8 cellular contexts compared by ENCODE assay signal in the genomic region with DNA sequence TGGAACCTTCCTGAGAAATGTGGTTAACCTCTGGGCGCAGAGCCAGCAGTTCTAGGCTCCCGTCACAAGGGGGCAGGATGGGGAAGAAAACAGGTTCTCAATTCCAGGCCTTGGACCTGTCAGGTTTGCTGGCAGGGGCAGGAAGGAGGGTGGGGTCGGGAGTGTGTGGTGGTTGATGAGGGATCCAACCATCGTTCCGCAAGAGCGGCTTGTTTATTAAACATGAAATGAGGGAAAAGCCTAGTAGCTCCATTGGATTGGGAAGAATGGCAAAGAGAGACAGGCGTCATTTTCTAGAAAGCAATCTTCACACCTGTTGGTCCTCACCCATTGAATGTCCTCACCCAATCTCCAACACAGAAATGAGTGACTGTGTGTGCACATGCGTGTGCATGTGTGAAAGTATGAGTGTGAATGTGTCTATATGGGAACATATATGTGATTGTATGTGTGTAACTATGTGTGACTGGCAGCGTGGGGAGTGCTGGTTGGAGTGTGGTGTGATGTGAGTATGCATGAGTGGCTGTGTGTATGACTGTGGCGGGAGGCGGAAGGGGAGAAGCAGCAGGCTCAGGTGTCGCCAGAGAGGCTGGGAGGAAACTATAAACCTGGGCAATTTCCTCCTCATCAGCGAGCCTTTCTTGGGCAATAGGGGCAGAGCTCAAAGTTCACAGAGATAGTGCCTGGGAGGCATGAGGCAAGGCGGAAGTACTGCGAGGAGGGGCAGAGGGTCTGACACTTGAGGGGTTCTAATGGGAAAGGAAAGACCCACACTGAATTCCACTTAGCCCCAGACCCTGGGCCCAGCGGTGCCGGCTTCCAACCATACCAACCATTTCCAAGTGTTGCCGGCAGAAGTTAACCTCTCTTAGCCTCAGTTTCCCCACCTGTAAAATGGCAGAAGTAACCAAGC. TPM values are rescaled to one million over a fixed set of nuclear protein-coding genes. Genes with fewer than 3 reads are reported as not detected.
DNase-seq lines count a peak whose midpoint lies in the region; ATAC-seq, FAIRE-seq and TF ChIP-seq lines count a peak whose summit lies in the region.

No MANE protein-coding gene starts in this region.

- TF ChIP-seq CTCF in AG09309 (IDR thresholded peaks at IDR 0.05; ENCODE audit: control insufficient read depth, insufficient read depth, low read depth, low read length, missing control alignments): peak; percentile 87
- peak; percentile 71 for TF ChIP-seq CTCF in LNCAP (IDR thresholded peaks at IDR 0.05)
- TF ChIP-seq CTCF in fibroblast of villous mesenchyme (IDR thresholded peaks at IDR 0.05; ENCODE audit: insufficient read depth, low read depth, low read length): peak; percentile 88

- no peak overlapping the region for H4K91ac ChIP-seq in neuronal stem cell (ENCODE audit: low read depth, low read length, poor library complexity)

- H2AK5ac ChIP-seq in neuronal stem cell (ENCODE audit: low read depth, low read length): no peak overlapping the region

- H3K4me2 ChIP-seq in neuronal stem cell (ENCODE audit: insufficient read depth, low read length, poor library complexity, severe bottlenecking): no peak overlapping the region

- H3K27me3 Mint-ChIP-seq in activated T-helper 1 cell treated with anti-CD3 and anti-CD28 coated beads, Interleukin-12 subunit alpha, Interleukin-12 subunit beta, Interleukin-2, Interleukin-4 antibody, amounts not matched to agents 30 ng/mL and 10 ng/mL and 1 ng/mL, durations not matched to agents 14 hours and 24 hours and 36 hours (ENCODE audit: insufficient read depth): no peaks in the 10 kb centered on the region

- H3K4ac ChIP-seq in neuronal stem cell (ENCODE audit: low read length): no peak overlapping the region

- no peaks in the 10 kb centered on the region for H3K9me3 ChIP-seq in neuronal stem cell (replicated peaks in 1 of 2; ENCODE audit: control insufficient read depth in 2 of 2, insufficient read depth in 1 of 2, low read depth in 1 of 2, low read length in 2 of 2)

- H2BK15ac ChIP-seq in neuronal stem cell (ENCODE audit: low read length): no peak overlapping the region

- H3K18ac ChIP-seq in neuronal stem cell (ENCODE audit: low read length): no peak overlapping the region

- peak; percentile 5 for FAIRE-seq in RCC 7860 (lab: Jason Lieb, UNC)

- peaks cover 33% of the 10 kb centered on the region for H3K4me1 Mint-ChIP-seq in activated T-helper 1 cell treated with anti-CD3 and anti-CD28 coated beads, Interleukin-12 subunit alpha, Interleukin-12 subunit beta, Interleukin-2, Interleukin-4 antibody, amounts not matched to agents 30 ng/mL and 10 ng/mL and 1 ng/mL, durations not matched to agents 14 hours and 24 hours and 36 hours (ENCODE audit: low read depth)

- no peaks in the 10 kb centered on the region for H3K27me3 ChIP-seq in neuronal stem cell (ENCODE audit: control insufficient read depth in 3 of 3, insufficient read depth in 3 of 3, low read depth in 1 of 3, low read length in 3 of 3)

- no peaks in the 10 kb centered on the region for H3K4me1 ChIP-seq in neuronal stem cell (ENCODE audit: control insufficient read depth in 2 of 2, insufficient read depth in 1 of 2, low read depth in 1 of 2, low read length in 2 of 2)

- H3K9me3 Mint-ChIP-seq in activated T-helper 1 cell treated with anti-CD3 and anti-CD28 coated beads, Interleukin-12 subunit alpha, Interleukin-12 subunit beta, Interleukin-2, Interleukin-4 antibody, amounts not matched to agents 30 ng/mL and 10 ng/mL and 1 ng/mL, durations not matched to agents 14 hours and 24 hours and 36 hours: no peaks in the 10 kb centered on the region

- H3K9ac ChIP-seq in neuronal stem cell (ENCODE audit: low read depth, low read length, poor library complexity): no peak overlapping the region

- ATAC-seq in GM19043 (IDR thresholded peaks at IDR 0.05; ENCODE audit: low read depth, unreplicated experiment): peak; percentile 50

- no peaks in the 10 kb centered on the region for H3K36me3 Mint-ChIP-seq in activated T-helper 1 cell treated with anti-CD3 and anti-CD28 coated beads, Interleukin-12 subunit alpha, Interleukin-12 subunit beta, Interleukin-2, Interleukin-4 antibody, amounts not matched to agents 30 ng/mL and 10 ng/mL and 1 ng/mL, durations not matched to agents 14 hours and 24 hours and 36 hours (ENCODE audit: low read depth)

- H2BK120ac ChIP-seq in neuronal stem cell (ENCODE audit: low read depth, low read length): no peak overlapping the region

- intact Hi-C loops in activated T-helper 1 cell treated with anti-CD3 and anti-CD28 coated beads, Interleukin-12 subunit alpha, Interleukin-12 subunit beta, Interleukin-2, Interleukin-4 antibody, amounts not matched to agents 30 ng/mL and 10 ng/mL and 1 ng/mL, durations not matched to agents 14 hours and 24 hours and 36 hours (cut with micrococcal nuclease): loop anchor here (1.0 kb wide), 4 partner anchors 56 to 159 kb away; no protein-coding TSS in a partner anchor

- no peak overlapping the region for H3K4me3 Mint-ChIP-seq in activated T-helper 1 cell treated with anti-CD3 and anti-CD28 coated beads, Interleukin-12 subunit alpha, Interleukin-12 subunit beta, Interleukin-2, Interleukin-4 antibody, amounts not matched to agents 30 ng/mL and 10 ng/mL and 1 ng/mL, durations not matched to agents 14 hours and 24 hours and 36 hours

- H2AFZ ChIP-seq in neuronal stem cell (ENCODE audit: low read length): no peak overlapping the region

- H3K79me1 ChIP-seq in neuronal stem cell (ENCODE audit: low read depth, low read length): no peaks in the 10 kb centered on the region

- H3K4me3 ChIP-seq in AG09309 (ENCODE audit: control insufficient read depth, low read depth, low read length) (no peak overlapping the region), fibroblast of villous mesenchyme (ENCODE audit: low read depth, low read length) (no peak overlapping the region), neuronal stem cell (ENCODE audit: low read length in 2 of 2) (no peak overlapping the region)

- H2BK12ac ChIP-seq in neuronal stem cell (ENCODE audit: low read length): no peak overlapping the region

- no peak overlapping the region for H3K23ac ChIP-seq in neuronal stem cell (ENCODE audit: low read depth, low read length, poor library complexity)

- no peak overlapping the region for H2BK5ac ChIP-seq in neuronal stem cell (ENCODE audit: low read length)

- peaks cover 3% of the 10 kb centered on the region in 2 donors for H3K36me3 ChIP-seq in neuronal stem cell (replicated peaks in 1 of 2; ENCODE audit: control insufficient read depth in 2 of 2, insufficient read depth in 2 of 2, low read length in 2 of 2)

- H3K27ac ChIP-seq in neuronal stem cell (replicated peaks; ENCODE audit: low read length): no peak overlapping the region

- H4K8ac ChIP-seq in neuronal stem cell (ENCODE audit: low read depth, low read length): no peak overlapping the region

- DNase-seq in AG09309 (ENCODE audit: low read depth) (no peak), RCC 7860 (ENCODE audit: low spot score) (peak; percentile 53), fibroblast of villous mesenchyme (ENCODE audit: low read depth) (peak; percentile 83), neuronal stem cell (ENCODE audit: low spot score) (peak; percentile 76), superior temporal gyrus (ENCODE audit: extremely low spot score) (peak; percentile 90)
- peak; percentile 65 for DNase-seq in activated T-helper 1 cell treated with anti-CD3 and anti-CD28 coated beads, Interleukin-12 subunit alpha, Interleukin-12 subunit beta, Interleukin-2, Interleukin-4 antibody, amounts not matched to agents 30 ng/mL and 10 ng/mL and 1 ng/mL, durations not matched to agents 14 hours and 24 hours and 36 hours (ENCODE audit: low spot score)

- no peak overlapping the region for H3K14ac ChIP-seq in neuronal stem cell (ENCODE audit: low read length)

- WGBS in neuronal stem cell (ENCODE audit: extremely low coverage in 2 of 2, insufficient read length in 2 of 2, insufficient replicate concordance in 1 of 2), 2 donors: no CpG with 5 or more reads among the region's 18 CpGs

- H3K27ac Mint-ChIP-seq in activated T-helper 1 cell treated with anti-CD3 and anti-CD28 coated beads, Interleukin-12 subunit alpha, Interleukin-12 subunit beta, Interleukin-2, Interleukin-4 antibody, amounts not matched to agents 30 ng/mL and 10 ng/mL and 1 ng/mL, durations not matched to agents 14 hours and 24 hours and 36 hours: peak overlapping the region; percentile 9

RNA-seq across cellular contexts. Expression of a gene that starts 29.6 kb away (rescaled TPM):
- total RNA-seq in activated T-helper 1 cell treated with anti-CD3 and anti-CD28 coated beads, Interleukin-12 subunit alpha, Interleukin-12 subunit beta, Interleukin-2, Interleukin-4 antibody, amounts not matched to agents 30 ng/mL and 10 ng/mL and 1 ng/mL, durations not matched to agents 14 hours and 24 hours and 36 hours: 525 and 546 TPM in 2 replicates
- 445 and 462 TPM in 2 replicates for total RNA-seq in fibroblast of villous mesenchyme
- 276 TPM for polyA plus RNA-seq in neuronal stem cell (2013, experiment 1 of 2)
- 284 TPM for polyA plus RNA-seq in neuronal stem cell (2013, experiment 2 of 2)

RNA-seq across cellular contexts. Expression of a gene that starts 54.7 kb away (rescaled TPM):
- 105 and 107 TPM in 2 replicates for total RNA-seq in activated T-helper 1 cell treated with anti-CD3 and anti-CD28 coated beads, Interleukin-12 subunit alpha, Interleukin-12 subunit beta, Interleukin-2, Interleukin-4 antibody, amounts not matched to agents 30 ng/mL and 10 ng/mL and 1 ng/mL, durations not matched to agents 14 hours and 24 hours and 36 hours
- 302 and 522 TPM in 2 replicates for total RNA-seq in fibroblast of villous mesenchyme
- 54.0 TPM for polyA plus RNA-seq in neuronal stem cell (2013, experiment 1 of 2)
- polyA plus RNA-seq in neuronal stem cell (2013, experiment 2 of 2): 53.5 TPM
